Comparison of ENCODE assay signal across 1 cellular context in the genomic region with DNA sequence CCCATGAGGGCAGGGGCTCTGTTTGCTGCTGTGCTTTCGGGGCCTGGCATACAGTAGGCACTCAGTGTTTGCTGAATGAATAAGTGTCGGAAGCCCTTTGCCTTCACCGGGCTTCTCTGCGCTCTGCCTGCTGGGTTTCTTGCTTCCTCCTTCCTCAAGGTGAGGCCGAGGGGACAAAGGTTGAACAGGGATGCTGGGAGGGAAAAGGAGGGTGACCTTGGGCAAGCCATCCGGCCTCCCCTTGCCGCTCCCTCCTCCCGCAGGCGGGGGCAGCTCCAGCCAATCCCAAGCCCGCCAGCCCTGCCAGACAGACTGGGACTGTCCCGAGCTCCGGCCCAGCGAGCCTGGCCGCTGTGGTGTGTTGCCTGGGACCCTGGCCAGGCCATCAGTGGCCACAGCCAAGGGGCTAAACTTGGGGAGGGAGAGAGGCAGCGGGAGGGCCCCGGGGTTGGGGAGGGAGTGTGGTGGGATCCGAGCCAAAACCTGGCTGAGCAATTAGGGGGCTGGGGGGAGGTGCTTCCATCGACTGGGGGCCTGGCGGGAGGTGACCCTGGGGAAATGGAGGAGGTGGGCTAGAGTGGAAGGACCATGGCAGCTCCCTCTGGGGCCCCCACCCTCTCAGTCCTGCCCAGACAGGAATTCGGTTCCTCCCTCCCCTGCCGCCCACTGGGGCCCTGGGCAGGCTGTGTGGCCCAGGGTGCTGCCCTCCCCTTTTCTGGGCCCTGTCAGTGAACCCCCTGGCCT.
TF ChIP-seq lines count a peak whose summit lies in the region.

No MANE protein-coding gene starts in this region.

TF ChIP-seq in HEK293T, 16 proteins besides CTCF, POLR2A, EP300 and RAD21 (continued from another document):
- TF ChIP-seq ELF4 (IDR thresholded peaks at IDR 0.05) (no peak), TARDBP (IDR thresholded peaks at IDR 0.05) (no peak), CTBP1 (IDR thresholded peaks at IDR 0.05; ENCODE audit: borderline replicate concordance) (no peak), LEF1 (IDR thresholded peaks at IDR 0.05; ENCODE audit: borderline replicate concordance) (no peak)
